22 cellular contexts compared by ENCODE assay signal in genomic region chr12:124041907-124042306, GRCh38.
DNase-seq lines count a peak whose midpoint lies in the region; ATAC-seq and TF ChIP-seq lines count a peak whose summit lies in the region.
"Had no signal": no experiment of that assay in that cellular context is flagged by ENCODE, and none has a peak within 500 bp of the region (broad histone marks: within the 10 kb centered on the region; RNA-seq: fewer than 3 reads in every experiment).

No MANE protein-coding gene starts in this region.

- H3K18ac ChIP-seq in trophoblast cell (ENCODE audit: low read length) = peak overlapping the region; percentile 10

- H4K12ac ChIP-seq in trophoblast cell (ENCODE audit: low read depth, low read length) = no peak overlapping the region

- H3K4me3 ChIP-seq in HEK293 (ENCODE audit: low read depth, low read length) = no peak overlapping the region
- no peak overlapping the region for H3K4me3 ChIP-seq in trophoblast cell (ENCODE audit: low read depth, low read length)
- no peak overlapping the region for H3K4me3 ChIP-seq in effector memory CD4-positive, alpha-beta T cell (ENCODE audit: insufficient read depth, low read depth, low read length, poor library complexity, severe bottlenecking)
- H3K4me3 ChIP-seq: A549; BLaER1 treated with 17β-estradiol and CSF1 and Interleukin-3, amounts not matched to agents 10 nM and 100 nM; GM12878; GM23338; HAP-1 had no signal

- no peaks in the 10 kb centered on the region for H3K79me2 ChIP-seq in trophoblast cell (ENCODE audit: control insufficient read depth, insufficient read depth, low read length, poor library complexity)

- no peaks in the 10 kb centered on the region for H3K27me3 ChIP-seq in trophoblast cell (ENCODE audit: insufficient read depth, low read length)
- no peaks in the 10 kb centered on the region for H3K27me3 ChIP-seq in effector memory CD4-positive, alpha-beta T cell (replicated peaks; ENCODE audit: control insufficient read depth, insufficient read depth, low read length, poor library complexity, severe bottlenecking)
- H3K27me3 ChIP-seq: BE2C; BLaER1 treated with 17β-estradiol and CSF1 and Interleukin-3, amounts not matched to agents 10 nM and 100 nM had no signal

- intact Hi-C loops in left colon (cut with DNase I, micrococcal nuclease) = loop anchor here in 1 of 2 donors (10.0 kb wide), 1 partner anchor 263 kb away; no protein-coding TSS in a partner anchor

- no peak overlapping the region for H3K14ac ChIP-seq in trophoblast cell (ENCODE audit: low read length)

- DNase-seq in ecto neural progenitor cell (ENCODE audit: low spot score) (peak; percentile 44), left colon (no peak), trophoblast cell (peak in 1 of 2 donors; percentile 53), retina (no peak), NCI-H524 treated with DMSO at 0.1 percent for 48 hours (lab: John Stamatoyannopoulos, UW) (no peak)
- DNase-seq in effector memory CD4-positive, alpha-beta T cell = no peak
- DNase-seq: 8988T; ACHN; AML-193; BE2C; CD4-positive, alpha-beta T cell; CD8-positive, alpha-beta memory T cell; DMS 273 treated with DMSO at 0.1 percent for 48 hours; DMS79; EL; GDM1 had no signal

- no peak overlapping the region for H4K8ac ChIP-seq in trophoblast cell (ENCODE audit: low read depth, low read length)

- H3K9me3 ChIP-seq in HEK293 (ENCODE audit: control insufficient read depth, insufficient read depth, low read depth, low read length) = no peaks in the 10 kb centered on the region
- peaks cover 5% of the 10 kb centered on the region for H3K9me3 ChIP-seq in trophoblast cell (ENCODE audit: insufficient read depth, low read depth, low read length)
- peaks cover 3% of the 10 kb centered on the region for H3K9me3 ChIP-seq in effector memory CD4-positive, alpha-beta T cell (ENCODE audit: control insufficient read depth, low read length)
- H3K9me3 ChIP-seq: BE2C, HAP-1 had no signal

- H3K4me2 ChIP-seq in trophoblast cell (ENCODE audit: low read length) = no peak overlapping the region
- H3K4me2 ChIP-seq: A549; BLaER1 treated with 17β-estradiol and CSF1 and Interleukin-3, amounts not matched to agents 10 nM and 100 nM; GM23338 had no signal

- CTCF ChIA-PET in HEK293 (lab: Yijun Ruan, JAX) = interaction anchor here (1.7 kb wide), 1 partner anchor 280 kb away, joined by 4 read pairs; no protein-coding TSS in a partner anchor

- H2AFZ ChIP-seq in trophoblast cell (ENCODE audit: insufficient read depth, low read length, poor library complexity) = no peak overlapping the region
- H2AFZ ChIP-seq: GM23338 had no signal

- H3K9ac ChIP-seq in trophoblast cell (ENCODE audit: low read length) = no peak overlapping the region
- H3K9ac ChIP-seq: BLaER1 treated with 17β-estradiol and CSF1 and Interleukin-3, amounts not matched to agents 10 nM and 100 nM had no signal

- ATAC-seq in left colon = peak; percentile 62
- ATAC-seq: A549, GM12878, GM23338 had no signal

- no peak overlapping the region for H3K27ac ChIP-seq in HEK293 (ENCODE audit: extremely low read depth, low read depth, low read length)
- H3K27ac ChIP-seq in trophoblast cell (ENCODE audit: low read depth, low read length) = no peak overlapping the region
- H3K27ac ChIP-seq in effector memory CD4-positive, alpha-beta T cell (ENCODE audit: insufficient read depth, low read length, poor library complexity, severe bottlenecking) = no peak overlapping the region
- H3K27ac ChIP-seq: A549; BLaER1 treated with 17β-estradiol and CSF1 and Interleukin-3, amounts not matched to agents 10 nM and 100 nM had no signal

- H3K79me1 ChIP-seq in trophoblast cell (ENCODE audit: low read length) = no peaks in the 10 kb centered on the region

- H3K4me1 ChIP-seq in HEK293 (ENCODE audit: control insufficient read depth, insufficient read depth, low read length) (no peaks in the 10 kb centered on the region), trophoblast cell (ENCODE audit: control insufficient read depth in 1 of 2, insufficient read depth in 2 of 2, low read length in 2 of 2) (peaks cover 7 to 12% of the 10 kb centered on the region in 2 experiments)
- H3K4me1 ChIP-seq in effector memory CD4-positive, alpha-beta T cell (ENCODE audit: control insufficient read depth, insufficient read depth, low read length, poor library complexity, severe bottlenecking) = no peaks in the 10 kb centered on the region
- H3K4me1 ChIP-seq: A549, BE2C, HAP-1 had no signal

- no peaks in the 10 kb centered on the region for H3K36me3 ChIP-seq in HEK293 (ENCODE audit: control insufficient read depth in 2 of 2, insufficient read depth in 1 of 2, low read length in 2 of 2)
- no peaks in the 10 kb centered on the region for H3K36me3 ChIP-seq in trophoblast cell (ENCODE audit: control insufficient read depth in 1 of 2, insufficient read depth in 2 of 2, low read length in 2 of 2)
- H3K36me3 ChIP-seq in effector memory CD4-positive, alpha-beta T cell (ENCODE audit: control insufficient read depth, insufficient read depth, low read length) = no peaks in the 10 kb centered on the region
- H3K36me3 ChIP-seq: BE2C, HAP-1 had no signal

- H2BK12ac ChIP-seq in trophoblast cell (ENCODE audit: low read length) = no peak overlapping the region

- H2BK5ac ChIP-seq in trophoblast cell (ENCODE audit: low read depth, low read length, poor library complexity) = no peak overlapping the region

- no peak overlapping the region for H4K91ac ChIP-seq in trophoblast cell (ENCODE audit: low read depth, low read length)

- H2AK5ac ChIP-seq in trophoblast cell (ENCODE audit: low read length) = no peak overlapping the region

- no peak for TF ChIP-seq CTCF in HEK293 (tag by site-specific recombination; IDR thresholded peaks at IDR 0.05)

- H3K4ac ChIP-seq in trophoblast cell (ENCODE audit: low read depth, low read length) = no peak overlapping the region

- H3K23ac ChIP-seq in trophoblast cell (ENCODE audit: low read length) = no peak overlapping the region

- no CpG with 5 or more reads among the region's 10 CpGs for WGBS in trophoblast cell (ENCODE audit: extremely low coverage, insufficient coverage, insufficient read length)

- POLR2A ChIA-PET in HEK293 (lab: Yijun Ruan, JAX) = no interaction called here

- H2BK120ac ChIP-seq in trophoblast cell (ENCODE audit: insufficient read depth, low read length, poor library complexity) = no peak overlapping the region

TF ChIP-seq in HEK293, 187 proteins besides CTCF, POLR2A, EP300 and RAD21:
- TF ChIP-seq ZNF239 (tag by site-specific recombination; IDR thresholded peaks at IDR 0.05) = no peak
- peak; percentile 30; the same call in 1 of the 2 replicates for TF ChIP-seq ATF2 (tag by site-specific recombination; IDR thresholded peaks at IDR 0.05; ENCODE audit: low read depth)
- TF ChIP-seq ZNF621 (tag by site-specific recombination; IDR thresholded peaks at IDR 0.05) = no peak
- TF ChIP-seq ZNF510 (tag by site-specific recombination; IDR thresholded peaks at IDR 0.05; ENCODE audit: insufficient replicate concordance) = no peak
